ENCODE assay signal across 12 cellular contexts in genomic region chr22:37641251-37641949, GRCh38. TPM values are rescaled to one million over a fixed set of nuclear protein-coding genes. Genes with fewer than 3 reads are reported as not detected.
A peak's percentile ranks its signal among the peaks of the same experiment; 100 is the strongest.
DNase-seq lines count a peak whose midpoint lies in the region; ATAC-seq, FAIRE-seq and TF ChIP-seq lines count a peak whose summit lies in the region.
"Had no signal": no experiment of that assay in that cellular context is flagged by ENCODE, and none has a peak within 500 bp of the region (broad histone marks: within the 10 kb centered on the region; RNA-seq: fewer than 3 reads in every experiment).

No MANE protein-coding gene starts in this region.

- ATAC-seq in CD4-positive, alpha-beta T cell (ENCODE audit: poor library complexity): no peak
- no peak for ATAC-seq in natural killer cell
- ATAC-seq in HG02884 (IDR thresholded peaks at IDR 0.05; ENCODE audit: unreplicated experiment): no peak
- ATAC-seq in gastrocnemius medialis: no peak
- no peak for ATAC-seq in HG02981 (IDR thresholded peaks at IDR 0.05; ENCODE audit: unreplicated experiment)

- H3K9me3 ChIP-seq in CD4-positive, alpha-beta T cell (ENCODE audit: control insufficient read depth, low read length): no peaks in the 10 kb centered on the region
- H3K9me3 ChIP-seq in gastrocnemius medialis: no peaks in the 10 kb centered on the region
- H3K9me3 ChIP-seq: upper lobe of right lung had no signal

- H3K27ac Mint-ChIP-seq in CD4-positive, alpha-beta T cell: peak overlapping the region; percentile 90
- H3K27ac Mint-ChIP-seq in IgD-negative memory B cell: peak overlapping the region in 2 of 3 donors; percentile 31 to 80
- H3K27ac Mint-ChIP-seq in natural killer cell: peak overlapping the region; percentile 86 to 99

- peaks cover 0 to 9% of the 10 kb centered on the region in 2 donors for H3K4me1 ChIP-seq in gastrocnemius medialis

- in situ Hi-C loops in gastrocnemius medialis (cut with MboI; ENCODE audit: low sequenced_read_pairs in 4 of 4): loop anchor here in 1 of 4 donors (25.0 kb wide), 1 partner anchor 146 kb away; no protein-coding TSS in a partner anchor

- FAIRE-seq in bronchial epithelial cell (lab: Jason Lieb, UNC): peak; percentile 13

- peaks cover 59% of the 10 kb centered on the region for H3K36me3 Mint-ChIP-seq in CD4-positive, alpha-beta T cell (ENCODE audit: low read depth)
- no peaks in the 10 kb centered on the region for H3K36me3 Mint-ChIP-seq in IgD-negative memory B cell
- H3K36me3 Mint-ChIP-seq in natural killer cell: no peaks in the 10 kb centered on the region

- no peak for DNase-seq in CD4-positive, alpha-beta T cell
- DNase-seq in bronchial epithelial cell (ENCODE audit: low read depth) (no peak), natural killer cell (no peak), NCI-H2107 treated with DMSO at 0.1 percent for 48 hours (lab: John Stamatoyannopoulos, UW; ENCODE audit: unreplicated experiment) (no peak), gastrocnemius medialis (no peak)
- DNase-seq: central memory CD4-positive, alpha-beta T cell; left cardiac atrium; NCI-H526; upper lobe of right lung had no signal

- H3K36me3 ChIP-seq in bronchial epithelial cell (ENCODE audit: control insufficient read depth, insufficient read depth, low read length) (peaks cover 37% of the 10 kb centered on the region), gastrocnemius medialis (no peaks in the 10 kb centered on the region)
- H3K36me3 ChIP-seq: upper lobe of right lung had no signal

- peaks cover 55% of the 10 kb centered on the region for H3K4me1 Mint-ChIP-seq in CD4-positive, alpha-beta T cell (ENCODE audit: low read depth)
- H3K4me1 Mint-ChIP-seq in IgD-negative memory B cell (peaks cover 21 to 39% (median 31%) of the 10 kb centered on the region in 3 donors), natural killer cell (peaks cover 36 to 69% of the 10 kb centered on the region in 2 donors)

- intact Hi-C loops in CD4-positive, alpha-beta T cell (cut with DNase I, micrococcal nuclease): loop anchor here in 1 of 2 experiments (2.0 kb wide), 1 partner anchor 17 kb away; the partner anchor contains the start of gene PDXP
- intact Hi-C loops in natural killer cell (cut with micrococcal nuclease): no loop called here
- intact Hi-C loops in gastrocnemius medialis (cut with DNase I; ENCODE audit: low total_unique reads): no loop called here

- H3K4me3 Mint-ChIP-seq in CD4-positive, alpha-beta T cell: peak overlapping the region; percentile 100
- H3K4me3 Mint-ChIP-seq in IgD-negative memory B cell: peak overlapping the region; percentile 55 to 93 (median 85)
- peak overlapping the region; percentile 63 for H3K4me3 Mint-ChIP-seq in natural killer cell

- no peaks in the 10 kb centered on the region for H3K27me3 Mint-ChIP-seq in CD4-positive, alpha-beta T cell
- H3K27me3 Mint-ChIP-seq in IgD-negative memory B cell (no peaks in the 10 kb centered on the region), natural killer cell (ENCODE audit: low read depth in 2 of 2) (no peaks in the 10 kb centered on the region)

- no peak for TF ChIP-seq POLR2A in gastrocnemius medialis (IDR thresholded peaks at IDR 0.05)

- H3K9me3 Mint-ChIP-seq in CD4-positive, alpha-beta T cell: no peaks in the 10 kb centered on the region
- H3K9me3 Mint-ChIP-seq in IgD-negative memory B cell: no peaks in the 10 kb centered on the region
- H3K9me3 Mint-ChIP-seq in natural killer cell: no peaks in the 10 kb centered on the region

- POLR2A ChIA-PET in CD4-positive, alpha-beta T cell (lab: Charles Lee): interaction anchor here (1.1 to 9.5 kb wide), 7 partner anchors 14 to 40 kb away, joined by 4 to 107 read pairs (median 42); partner anchors contain the start of genes GGA1, LGALS1 and PDXP

- CTCF ChIA-PET in CD4-positive, alpha-beta T cell (lab: Charles Lee): interaction anchor here (1.1 to 7.4 kb wide), 3 partner anchors 18 to 39 kb away, joined by 3 to 171 read pairs (median 33); partner anchors contain the start of genes LGALS1, NOL12 and PDXP

- peak overlapping the region; percentile 77 for H3K27ac ChIP-seq in CD4-positive, alpha-beta T cell (ENCODE audit: low read depth, low read length)
- no peak overlapping the region for H3K27ac ChIP-seq in gastrocnemius medialis

- H3K4me3 ChIP-seq in bronchial epithelial cell (ENCODE audit: low read depth, low read length) (peak overlapping the region; percentile 92), gastrocnemius medialis (no peak overlapping the region)

- H3K27me3 ChIP-seq in CD4-positive, alpha-beta T cell (ENCODE audit: control insufficient read depth, insufficient read depth, low read length): no peaks in the 10 kb centered on the region
- H3K27me3 ChIP-seq in bronchial epithelial cell (ENCODE audit: control insufficient read depth, insufficient read depth, low read length) (no peaks in the 10 kb centered on the region), gastrocnemius medialis (peaks cover 7 to 14% (median 12%) of the 10 kb centered on the region in 3 donors)
- H3K27me3 ChIP-seq: upper lobe of right lung had no signal

- no peak for TF ChIP-seq CTCF in CD4-positive, alpha-beta T cell (IDR thresholded peaks at IDR 0.05)
- no peak for TF ChIP-seq CTCF in bronchial epithelial cell (IDR thresholded peaks at IDR 0.05; ENCODE audit: insufficient read depth, low read length, severe bottlenecking)
- no peak for TF ChIP-seq CTCF in natural killer cell (IDR thresholded peaks at IDR 0.05)
- TF ChIP-seq CTCF in gastrocnemius medialis (IDR thresholded peaks at IDR 0.05 in 4 of 5, conservative IDR thresholded peaks at IDR 0.05 in 1 of 5): no peak

RNA-seq across cellular contexts. Expression of gene SH3BP1, which starts 1.9 kb away (rescaled TPM):
- total RNA-seq in CD4-positive, alpha-beta T cell: 10 to 100 TPM; 46.9 to 49.0 TPM
- 14.7 TPM for polyA plus RNA-seq in IgD-negative memory B cell
- 15.5 and 15.6 TPM in 2 replicates for total RNA-seq in bronchial epithelial cell
- 100 to 1,000 TPM; 163 to 189 (median 163) TPM for total RNA-seq in natural killer cell
- 1 to 10 TPM in 3 of 4 donors, not detected in 1; 1.1 to 1.8 (median 1.6) TPM for total RNA-seq in gastrocnemius medialis

RNA-seq across cellular contexts. Expression of gene PDXP, which starts 17.1 kb away (rescaled TPM):
- total RNA-seq in CD4-positive, alpha-beta T cell: 1 to 10 TPM; 1.5 TPM
- polyA plus RNA-seq in IgD-negative memory B cell: 2.4 TPM
- total RNA-seq in bronchial epithelial cell (2.2 and 3.4 TPM in 2 replicates), natural killer cell (10 to 100 TPM in 2 of 3 donors, 1 to 10 TPM in 1; 8.3 to 14.2 (median 13.4) TPM), gastrocnemius medialis (10 to 100 TPM; 10.3 to 28.7 (median 16.6) TPM)

RNA-seq across cellular contexts. Expression of gene GGA1, which starts 32.8 kb away (rescaled TPM):
- 10 to 100 TPM; 57.0 to 60.9 TPM for total RNA-seq in CD4-positive, alpha-beta T cell
- polyA plus RNA-seq in IgD-negative memory B cell: 31.3 TPM
- 36.1 and 41.5 TPM in 2 replicates for total RNA-seq in bronchial epithelial cell
- 10 to 100 TPM; 69.3 to 87.8 (median 80.2) TPM for total RNA-seq in natural killer cell
- total RNA-seq in gastrocnemius medialis: 10 to 100 TPM; 39.0 to 48.8 (median 45.0) TPM

RNA-seq across cellular contexts. Expression of gene LGALS1, which starts 34.0 kb away (rescaled TPM):
- 10 to 100 TPM; 85.1 to 93.7 TPM for total RNA-seq in CD4-positive, alpha-beta T cell
- polyA plus RNA-seq in IgD-negative memory B cell: 314 TPM
- 1,816 and 1,987 TPM in 2 replicates for total RNA-seq in bronchial epithelial cell
- total RNA-seq in natural killer cell: 100 to 1,000 TPM; 195 to 218 (median 214) TPM
- total RNA-seq in gastrocnemius medialis: 1,000 to 10,000 TPM in 3 of 4 donors, 100 to 1,000 TPM in 1; 561 to 1,888 (median 1,101) TPM

RNA-seq across cellular contexts. Expression of gene NOL12, which starts 44.7 kb away (rescaled TPM):
- total RNA-seq in CD4-positive, alpha-beta T cell: 10 to 100 TPM; 24.3 to 26.2 TPM
- 47.0 TPM for polyA plus RNA-seq in IgD-negative memory B cell
- 39.8 and 50.1 TPM in 2 replicates for total RNA-seq in bronchial epithelial cell
- 10 to 100 TPM; 28.0 to 45.1 (median 39.0) TPM for total RNA-seq in natural killer cell
- 10 to 100 TPM; 10.0 to 21.7 (median 16.6) TPM for total RNA-seq in gastrocnemius medialis
